Comparison of ENCODE assay signal across 1 cellular context in genomic region chr2:120223034-120223912, GRCh38.
A peak's percentile ranks its signal among the peaks of the same experiment; 100 is the strongest.
TF ChIP-seq lines count a peak whose summit lies in the region.

TMEM185B (minus strand) TSS chr2:120223400; CDS start chr2:120222976, 424 bp downstream.

TF ChIP-seq in K562, 482 proteins besides CTCF, POLR2A, EP300 and RAD21 (continued from another document and continues in another):
- TF ChIP-seq ZBTB40 (IDR thresholded peaks at IDR 0.05) (peak; percentile 84), ZBTB40 (CRISPR knock-in tag; IDR thresholded peaks at IDR 0.05) (no peak), E2F8 (IDR thresholded peaks at IDR 0.05; ENCODE audit: low read depth, partially characterized antibody) (peak; percentile 62), FOXJ2 (tag; IDR thresholded peaks at IDR 0.05) (peak; percentile 77), ZNF239 (CRISPR knock-in tag; IDR thresholded peaks at IDR 0.05) (no peak), ZNF280B (CRISPR knock-in tag; IDR thresholded peaks at IDR 0.05) (no peak), GMEB1 (CRISPR knock-in tag; IDR thresholded peaks at IDR 0.05) (peak; percentile 73), ARID3B (CRISPR knock-in tag; IDR thresholded peaks at IDR 0.05; ENCODE audit: borderline replicate concordance) (no peak), ZBTB8A (IDR thresholded peaks at IDR 0.05; ENCODE audit: partially characterized antibody) (no peak), POLR3A (IDR thresholded peaks at IDR 0.05; ENCODE audit: borderline replicate concordance, extremely low read depth, insufficient read depth, insufficient read length) (no peak), TBP (optimal IDR thresholded peaks at IDR 0.05; ENCODE audit: low read depth, low read length) (peak; percentile 63), ZNF134 (CRISPR knock-in tag; conservative IDR thresholded peaks at IDR 0.05) (no peak), ELK3 (CRISPR knock-in tag; IDR thresholded peaks at IDR 0.05) (no peak), ZNF253 (CRISPR knock-in tag; conservative IDR thresholded peaks at IDR 0.05) (no peak), IFI16 (CRISPR knock-in tag; IDR thresholded peaks at IDR 0.05) (no peak), XRCC3 (IDR thresholded peaks at IDR 0.05) (no peak), DEAF1 (CRISPR knock-in tag; IDR thresholded peaks at IDR 0.05) (no peak)
